Comparison of ENCODE assay signal across 22 cellular contexts in genomic region chr2:168404764-168405163, GRCh38.
"Had no signal": no experiment of that assay in that cellular context is flagged by ENCODE, and none has a peak within 500 bp of the region (broad histone marks: within the 10 kb centered on the region; RNA-seq: fewer than 3 reads in every experiment).

No MANE protein-coding gene starts in this region.

- ATAC-seq: activated CD4-positive, CD25-positive, alpha-beta regulatory T cell treated with anti-CD3 and anti-CD28 coated beads, Interleukin-2, amount 50 U/mL, for 24 hours; left cardiac atrium; naive thymus-derived CD8-positive, alpha-beta T cell had no signal

- H3K4me1 Mint-ChIP-seq: central memory CD8-positive, alpha-beta T cell; neural crest cell had no signal

- DNase-seq: activated CD4-positive, alpha-beta memory T cell treated with anti-CD3 and anti-CD28 coated beads for 36 hours; activated CD4-positive, alpha-beta T cell treated with anti-CD3 and anti-CD28 coated beads for 48 hours; activated CD8-positive, alpha-beta memory T cell treated with anti-CD3 and anti-CD28 coated beads, Interleukin-2, amount 50 U/mL, for 4 hours; activated effector memory CD4-positive, alpha-beta T cell treated with anti-CD3 and anti-CD28 coated beads, Interleukin-2, amount 50 U/mL, for 16 hours; activated naive CD4-positive, alpha-beta T cell treated with anti-CD3 and anti-CD28 coated beads, Interleukin-2, amount 50 U/mL, for 16 hours; activated T-cell treated with anti-CD3 and anti-CD28 coated beads, Interleukin-2, amount 50 U/mL, for 1 hour; effector memory CD4-positive, alpha-beta T cell; left cardiac atrium; naive thymus-derived CD8-positive, alpha-beta T cell; nucleus accumbens; spleen; stimulated activated naive CD4-positive, alpha-beta T cell; T1000; WERI-Rb-1 had no signal

- H3K4me3 Mint-ChIP-seq: activated CD4-positive, alpha-beta memory T cell treated with anti-CD3 and anti-CD28 coated beads for 36 hours; activated T-helper 1 cell treated with anti-CD3 and anti-CD28 coated beads, Interleukin-12 subunit alpha, Interleukin-12 subunit beta, Interleukin-2, Interleukin-4 antibody, amounts not matched to agents 30 ng/mL and 10 ng/mL and 1 ng/mL, durations not matched to agents 14 hours and 24 hours and 36 hours; central memory CD8-positive, alpha-beta T cell; mesothelial cell of epicardium; naive thymus-derived CD8-positive, alpha-beta T cell; neural crest cell; T-helper 1 cell treated with Interleukin-12 subunit alpha and Interleukin-12 subunit beta and Interleukin-4 antibody, amounts not matched to agents 30 μg/mL and 1 μg/mL, for 36 hours had no signal

- H3K4me1 ChIP-seq: right atrium auricular region, spleen, tibial nerve had no signal

- H3K4me3 ChIP-seq: right atrium auricular region, spleen, tibial nerve had no signal

- H3K9me3 Mint-ChIP-seq: central memory CD8-positive, alpha-beta T cell had no signal

- H3K27ac ChIP-seq: right atrium auricular region, spleen, tibial nerve, WERI-Rb-1 had no signal

- H3K27me3 ChIP-seq: right atrium auricular region, spleen, tibial nerve had no signal

- H3K36me3 ChIP-seq: right atrium auricular region, spleen, tibial nerve, WERI-Rb-1 had no signal

- H3K27ac Mint-ChIP-seq: activated CD4-positive, alpha-beta memory T cell treated with anti-CD3 and anti-CD28 coated beads for 36 hours; activated T-helper 1 cell treated with anti-CD3 and anti-CD28 coated beads, Interleukin-12 subunit alpha, Interleukin-12 subunit beta, Interleukin-2, Interleukin-4 antibody, amounts not matched to agents 30 ng/mL and 10 ng/mL and 1 ng/mL, durations not matched to agents 14 hours and 24 hours and 36 hours; mesothelial cell of epicardium; T-helper 1 cell treated with Interleukin-12 subunit alpha and Interleukin-12 subunit beta and Interleukin-4 antibody, amounts not matched to agents 30 μg/mL and 1 μg/mL, for 36 hours had no signal
